ENCODE assay signal across 28 cellular contexts in genomic region chr12:51450816-51451215, GRCh38. TPM values are rescaled to one million over a fixed set of nuclear protein-coding genes. Genes with fewer than 3 reads are reported as not detected.
DNase-seq lines count a peak whose midpoint lies in the region; TF ChIP-seq lines count a peak whose summit lies in the region.
"Had no signal": no experiment of that assay in that cellular context is flagged by ENCODE, and none has a peak within 500 bp of the region (broad histone marks: within the 10 kb centered on the region; RNA-seq: fewer than 3 reads in every experiment).

No MANE protein-coding gene starts in this region.

- H3K9ac ChIP-seq in HUES64 (ENCODE audit: low read depth, low read length) = no peak overlapping the region
- H3K9ac ChIP-seq: KMS-11, SK-N-SH had no signal

- no peaks in the 10 kb centered on the region for H3K27me3 Mint-ChIP-seq in Caco-2 (ENCODE audit: insufficient read depth, unreplicated experiment)
- peaks cover 7% of the 10 kb centered on the region for H3K27me3 Mint-ChIP-seq in nephron progenitor cell (ENCODE audit: low read depth, poor library complexity)

- DNase-seq in Caco-2 = no peak
- DNase-seq in fibroblast of villous mesenchyme (ENCODE audit: low read depth) = peak; percentile 44
- peak; percentile 4 for DNase-seq in nephron progenitor cell
- DNase-seq in stimulated activated CD4-positive, alpha-beta T cell treated with anti-CD3 and anti-CD28 coated beads, Interleukin-2, amount 100 ng/mL, for 48 hours = no peak
- no peak for DNase-seq in stimulated activated CD4-positive, alpha-beta T cell treated with anti-CD3 and anti-CD28 coated beads, Interleukin-2, amount 100 ng/mL, for 24 hours
- no peak for DNase-seq in hypothalamus (lab: John Stamatoyannopoulos, UW)
- no peak for DNase-seq in DMS153 (lab: John Stamatoyannopoulos, UW)
- DNase-seq: AML-193; C1 segment of cervical spinal cord; Calu3; CD8-positive, alpha-beta T cell; GF-D8; HCEC 1CT; NCI-H1105; NCI-H146; NCI-H2029 treated with DMSO at 0.1 percent for 48 hours; NCI-H345; NCI-H524; NCI-H774; NK-92 treated with Interleukin-12 subunit alpha and Interleukin-12 subunit beta, amount 100 ng/mL, for 24 hours; SHP77 treated with DMSO at 0.1 percent for 48 hours; SK-N-SH had no signal

- no TSS peak for BruUV-seq in Caco-2 (replicated peaks; lab: Mats Ljungman, UMichigan)

- peaks cover 44% of the 10 kb centered on the region for H3K36me3 Mint-ChIP-seq in Caco-2 (ENCODE audit: insufficient read depth, unreplicated experiment)
- H3K36me3 Mint-ChIP-seq in nephron progenitor cell (ENCODE audit: low read depth) = no peaks in the 10 kb centered on the region

- H3K9me3 ChIP-seq in Caco-2 (no peaks in the 10 kb centered on the region), HUES64 (ENCODE audit: insufficient read depth, low read depth, low read length) (no peaks in the 10 kb centered on the region)
- H3K9me3 ChIP-seq: SK-N-SH had no signal

- peaks cover 72% of the 10 kb centered on the region for H3K4me1 ChIP-seq in Caco-2
- H3K4me1 ChIP-seq in HUES64 (ENCODE audit: insufficient read depth, low read length) = peaks cover 41% of the 10 kb centered on the region

- TF ChIP-seq CTCF in Caco-2 (IDR thresholded peaks at IDR 0.05; ENCODE audit: insufficient read depth in 1 of 2, low read depth in 1 of 2, low read length in 1 of 2, severe bottlenecking in 1 of 2, unreplicated experiment in 1 of 2) (no peak), fibroblast of villous mesenchyme (IDR thresholded peaks at IDR 0.05; ENCODE audit: insufficient read depth, low read depth, low read length) (no peak), nephron progenitor cell (IDR thresholded peaks at IDR 0.05) (no peak)

- H3K4me3 Mint-ChIP-seq in Caco-2 (ENCODE audit: unreplicated experiment) (no peak overlapping the region), nephron progenitor cell (no peak overlapping the region)
- H3K4me3 Mint-ChIP-seq: CD8-positive, alpha-beta T cell had no signal

- intact Hi-C loops in Caco-2 (cut with micrococcal nuclease; ENCODE audit: unreplicated experiment) = no loop called here

- POLR2A ChIA-PET in Caco-2 (lab: Charles Lee) = no interaction called here

- H3K4me3 ChIP-seq in Caco-2 (ENCODE audit: low read depth, low read length) = no peak overlapping the region
- H3K4me3 ChIP-seq in HUES64 (ENCODE audit: low read length) = no peak overlapping the region
- no peak overlapping the region for H3K4me3 ChIP-seq in fibroblast of villous mesenchyme (ENCODE audit: low read depth, low read length)

- H3K9me3 Mint-ChIP-seq in Caco-2 (ENCODE audit: unreplicated experiment) (peaks cover 11% of the 10 kb centered on the region), nephron progenitor cell (no peaks in the 10 kb centered on the region)
- H3K9me3 Mint-ChIP-seq: CD8-positive, alpha-beta T cell had no signal

- H3K36me3 ChIP-seq in Caco-2 (ENCODE audit: control insufficient read depth, insufficient read depth, low read length) = no peaks in the 10 kb centered on the region
- no peaks in the 10 kb centered on the region for H3K36me3 ChIP-seq in HUES64 (ENCODE audit: insufficient read depth, low read length)

- H3K4me1 Mint-ChIP-seq in Caco-2 (ENCODE audit: low read depth, unreplicated experiment) (peaks cover 66% of the 10 kb centered on the region), nephron progenitor cell (peaks cover 3% of the 10 kb centered on the region)

- 85% methylated on average over 13 of the region's 13 CpGs for WGBS in HUES64

- CTCF ChIA-PET in Caco-2 (lab: Charles Lee) = interaction anchor here (1.5 kb wide), 1 partner anchor 20 kb away, joined by 6 read pairs; no protein-coding TSS in a partner anchor

- H3K27ac ChIP-seq in HUES64 (ENCODE audit: low read depth, low read length) = peak overlapping the region; percentile 41; the same call in 1 of the 2 replicates
- H3K27ac ChIP-seq: 22Rv1, HL-60, KMS-11, RWPE1 had no signal

- H3K27me3 ChIP-seq in Caco-2 (replicated peaks; ENCODE audit: control insufficient read depth, insufficient read depth, low read length) = no peaks in the 10 kb centered on the region
- H3K27me3 ChIP-seq in HUES64 (ENCODE audit: insufficient read depth, low read length) = no peaks in the 10 kb centered on the region

- H3K27ac Mint-ChIP-seq in Caco-2 (ENCODE audit: unreplicated experiment) = peak overlapping the region; percentile 13
- no peak overlapping the region for H3K27ac Mint-ChIP-seq in nephron progenitor cell
- H3K27ac Mint-ChIP-seq: CD8-positive, alpha-beta T cell had no signal

RNA-seq across cellular contexts. Expression of gene SLC4A8, which starts 26.2 kb away (rescaled TPM):
- total RNA-seq in Caco-2 (2022) = 62.7 and 67.0 TPM in 2 replicates
- 5.7 TPM for polyA plus RNA-seq in HUES64 (2013, experiment 1 of 2)
- 5.1 TPM for polyA plus RNA-seq in HUES64 (2013, experiment 2 of 2)
- total RNA-seq in fibroblast of villous mesenchyme = 6.9 and 9.0 TPM in 2 replicates
- total RNA-seq: HT-29 had no signal

RNA-seq across cellular contexts. Expression of gene GALNT6, which starts 59.6 kb away (rescaled TPM):
- total RNA-seq in Caco-2 (2022) (170 and 190 TPM in 2 replicates), fibroblast of villous mesenchyme (32.2 and 66.9 TPM in 2 replicates)
- polyA plus RNA-seq in HUES64 (2013, experiment 1 of 2) = 4.8 TPM
- 5.5 TPM for polyA plus RNA-seq in HUES64 (2013, experiment 2 of 2)

Comparison
In these comparisons a context has a peak if more than half of its experiments do, and no peak if none do; other contexts are left out.
1. DNase-seq: peak in fibroblast of villous mesenchyme (single experiment) and nephron progenitor cell (single experiment); none in Caco-2 (0 of 2), stimulated activated CD4-positive, alpha-beta T cell treated with anti-CD3 and anti-CD28 coated beads, Interleukin-2, amount 100 ng/mL, for 48 hours (0 of 2), stimulated activated CD4-positive, alpha-beta T cell treated with anti-CD3 and anti-CD28 coated beads, Interleukin-2, amount 100 ng/mL, for 24 hours (0 of 2), hypothalamus (0 of 51) and DMS153 (single experiment).